Comparison of ENCODE assay signal across 8 cellular contexts in genomic region chr9:35790385-35791291, GRCh38.
DNase-seq lines count a peak whose midpoint lies in the region; ATAC-seq, FAIRE-seq and TF ChIP-seq lines count a peak whose summit lies in the region.

No MANE protein-coding gene starts in this region.

- CTCF ChIA-PET in activated naive CD4-positive, alpha-beta T cell treated with anti-CD3 and anti-CD28 coated beads, Interleukin-2, amount 10 ng/mL, durations not matched to agents 7 days and 5 days (lab: Charles Lee): interaction anchor here (0.6 to 5.4 kb wide), 36 partner anchors 10 to 474 kb away, joined by 3 to 97 read pairs (median 5); partner anchors contain the start of genes CCDC107, CREB3, FAM221B and HINT2

- no peak overlapping the region for H3K4me3 Mint-ChIP-seq in activated naive CD4-positive, alpha-beta T cell treated with anti-CD3 and anti-CD28 coated beads, Interleukin-2, amount 10 ng/mL, durations not matched to agents 7 days and 5 days

- H3K27me3 Mint-ChIP-seq in activated naive CD4-positive, alpha-beta T cell treated with anti-CD3 and anti-CD28 coated beads, Interleukin-2, amount 10 ng/mL, durations not matched to agents 7 days and 5 days: no peaks in the 10 kb centered on the region

- H3K27ac ChIP-seq in RWPE2 (ENCODE audit: poor library complexity, severe bottlenecking) (no peak overlapping the region), tibial artery (peak overlapping the region; percentile 82 to 87)

- peak; percentile 94 for FAIRE-seq in G401.6 (lab: Jason Lieb, UNC)

- peaks cover 20% of the 10 kb centered on the region for H3K36me3 Mint-ChIP-seq in activated naive CD4-positive, alpha-beta T cell treated with anti-CD3 and anti-CD28 coated beads, Interleukin-2, amount 10 ng/mL, durations not matched to agents 7 days and 5 days

- no peaks in the 10 kb centered on the region for H3K27me3 ChIP-seq in RWPE2 (ENCODE audit: insufficient read depth, poor library complexity, severe bottlenecking)
- no peaks in the 10 kb centered on the region for H3K27me3 ChIP-seq in tibial artery

- TF ChIP-seq CTCF in LNCaP clone FGC (IDR thresholded peaks at IDR 0.05; ENCODE audit: control insufficient read depth, extremely low read depth, insufficient read depth): peak; percentile 97
- peak; percentile 92 for TF ChIP-seq CTCF in RWPE2 (IDR thresholded peaks at IDR 0.05; ENCODE audit: poor library complexity, severe bottlenecking)
- TF ChIP-seq CTCF in tibial artery (IDR thresholded peaks at IDR 0.05): peak; percentile 82 to 93

- H3K4me3 ChIP-seq in LNCaP clone FGC (ENCODE audit: low read depth, low read length) (no peak overlapping the region), RWPE2 (ENCODE audit: severe bottlenecking) (no peak overlapping the region), tibial artery (peak overlapping the region; percentile 60 to 61)

- H3K4me1 Mint-ChIP-seq in activated naive CD4-positive, alpha-beta T cell treated with anti-CD3 and anti-CD28 coated beads, Interleukin-2, amount 10 ng/mL, durations not matched to agents 7 days and 5 days: peaks cover 7% of the 10 kb centered on the region

- no peaks in the 10 kb centered on the region for H3K36me3 ChIP-seq in RWPE2 (ENCODE audit: low read depth)
- H3K36me3 ChIP-seq in tibial artery: no peaks in the 10 kb centered on the region

- H3K4me1 ChIP-seq in RWPE2 (ENCODE audit: insufficient read depth, poor library complexity, severe bottlenecking) (peaks cover 2% of the 10 kb centered on the region), tibial artery (peaks cover 0 to 46% (median 36%) of the 10 kb centered on the region in 4 donors)

- no peak overlapping the region for H3K27ac Mint-ChIP-seq in activated naive CD4-positive, alpha-beta T cell treated with anti-CD3 and anti-CD28 coated beads, Interleukin-2, amount 10 ng/mL, durations not matched to agents 7 days and 5 days

- ATAC-seq in RWPE2 (ENCODE audit: low read depth): peak; percentile 92
- no peak for ATAC-seq in GM21528 (IDR thresholded peaks at IDR 0.05; ENCODE audit: low FRiP score, unreplicated experiment)

- no peak for DNase-seq in LNCaP clone FGC (ENCODE audit: low read depth)
- DNase-seq in RWPE2 (ENCODE audit: low spot score): no peak
- DNase-seq in activated naive CD4-positive, alpha-beta T cell treated with anti-CD3 and anti-CD28 coated beads, Interleukin-2, amount 10 ng/mL, durations not matched to agents 7 days and 5 days: peak; percentile 71
- peak; percentile 81 for DNase-seq in germinal center (ENCODE audit: low spot score)
- DNase-seq in nucleus accumbens (lab: John Stamatoyannopoulos, UW): peak in 48 of 56 donors; percentile 13 to 81 (median 52)
- peak; percentile 82 to 89 for DNase-seq in tibial artery

- intact Hi-C loops in tibial artery (cut with DNase I; ENCODE audit: low total_unique reads): loop anchor here (5.0 kb wide), 2 partner anchors 37 to 92 kb away; partner anchors contain the start of genes FAM221B and TMEM8B

- no peaks in the 10 kb centered on the region for H3K9me3 Mint-ChIP-seq in activated naive CD4-positive, alpha-beta T cell treated with anti-CD3 and anti-CD28 coated beads, Interleukin-2, amount 10 ng/mL, durations not matched to agents 7 days and 5 days

- H3K9me3 ChIP-seq in RWPE2 (ENCODE audit: severe bottlenecking) (no peaks in the 10 kb centered on the region), tibial artery (no peaks in the 10 kb centered on the region)

Comparison
In these comparisons a context has a peak if more than half of its experiments do, and no peak if none do; other contexts are left out.
1. DNase-seq: peak in activated naive CD4-positive, alpha-beta T cell treated with anti-CD3 and anti-CD28 coated beads, Interleukin-2, amount 10 ng/mL, durations not matched to agents 7 days and 5 days (single experiment), germinal center (single experiment), nucleus accumbens (48 of 56) and tibial artery (2 of 2); none in LNCaP clone FGC (single experiment) and RWPE2 (single experiment).
2. H3K4me3 ChIP-seq: peak in tibial artery (2 of 2); none in LNCaP clone FGC (single experiment) and RWPE2 (single experiment).
3. Peak in every context shown above with its lines, with median percentiles within 50 percentile points of each other: CTCF ChIP-seq.